In the genomic region with DNA sequence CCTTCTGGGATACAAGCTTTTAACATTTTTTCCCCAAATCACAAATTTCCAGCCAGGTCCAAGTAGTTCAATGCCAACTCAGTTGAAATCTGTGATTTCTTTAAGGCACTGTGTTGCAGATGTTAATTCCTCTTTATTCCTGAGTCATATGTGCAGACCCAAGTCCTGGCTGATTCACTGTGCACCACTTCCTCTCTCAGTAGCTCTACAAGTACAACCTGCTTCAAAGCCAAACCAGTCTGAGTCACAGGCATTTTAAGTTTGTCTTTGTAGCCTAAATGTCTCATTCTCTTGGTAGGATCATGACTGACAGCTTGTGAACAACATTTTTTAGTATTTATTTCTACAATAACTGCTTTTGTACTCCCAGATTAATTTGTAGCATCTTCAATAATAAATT, we compare ENCODE assay signal across 1 cellular context.
TF ChIP-seq lines count a peak whose summit lies in the region.

No MANE protein-coding gene starts in this region.

TF ChIP-seq in SK-N-SH, 30 proteins besides CTCF, POLR2A, EP300 and RAD21 (continued from another document):
- TF ChIP-seq TAF1 (IDR thresholded peaks at IDR 0.05; ENCODE audit: borderline replicate concordance, low read depth, low read length) (no peak), RXRA (IDR thresholded peaks at IDR 0.05; ENCODE audit: borderline replicate concordance, low read depth) (peak; percentile 48; the same call in 1 of the 2 replicates), SIN3A (IDR thresholded peaks at IDR 0.05; ENCODE audit: borderline replicate concordance, low read depth, low read length) (0 out of 2 replicates have a peak, but pooled peaks have one; percentile 40), NFIC (IDR thresholded peaks at IDR 0.05; ENCODE audit: borderline replicate concordance) (peak; percentile 93), ELF1 (IDR thresholded peaks at IDR 0.05) (peak; percentile 35; the same call in 1 of the 2 replicates), GABPA (IDR thresholded peaks at IDR 0.05; ENCODE audit: low read depth) (no peak), ZBTB33 (IDR thresholded peaks at IDR 0.05; ENCODE audit: borderline replicate concordance, low read depth) (0 out of 2 replicates have a peak, but pooled peaks have one; percentile 61), POLR2AphosphoS5 (IDR thresholded peaks at IDR 0.05; ENCODE audit: low read depth, low read length) (peak; percentile 74; the same call in 1 of the 2 replicates)
- TF ChIP-seq, protein P1, sequence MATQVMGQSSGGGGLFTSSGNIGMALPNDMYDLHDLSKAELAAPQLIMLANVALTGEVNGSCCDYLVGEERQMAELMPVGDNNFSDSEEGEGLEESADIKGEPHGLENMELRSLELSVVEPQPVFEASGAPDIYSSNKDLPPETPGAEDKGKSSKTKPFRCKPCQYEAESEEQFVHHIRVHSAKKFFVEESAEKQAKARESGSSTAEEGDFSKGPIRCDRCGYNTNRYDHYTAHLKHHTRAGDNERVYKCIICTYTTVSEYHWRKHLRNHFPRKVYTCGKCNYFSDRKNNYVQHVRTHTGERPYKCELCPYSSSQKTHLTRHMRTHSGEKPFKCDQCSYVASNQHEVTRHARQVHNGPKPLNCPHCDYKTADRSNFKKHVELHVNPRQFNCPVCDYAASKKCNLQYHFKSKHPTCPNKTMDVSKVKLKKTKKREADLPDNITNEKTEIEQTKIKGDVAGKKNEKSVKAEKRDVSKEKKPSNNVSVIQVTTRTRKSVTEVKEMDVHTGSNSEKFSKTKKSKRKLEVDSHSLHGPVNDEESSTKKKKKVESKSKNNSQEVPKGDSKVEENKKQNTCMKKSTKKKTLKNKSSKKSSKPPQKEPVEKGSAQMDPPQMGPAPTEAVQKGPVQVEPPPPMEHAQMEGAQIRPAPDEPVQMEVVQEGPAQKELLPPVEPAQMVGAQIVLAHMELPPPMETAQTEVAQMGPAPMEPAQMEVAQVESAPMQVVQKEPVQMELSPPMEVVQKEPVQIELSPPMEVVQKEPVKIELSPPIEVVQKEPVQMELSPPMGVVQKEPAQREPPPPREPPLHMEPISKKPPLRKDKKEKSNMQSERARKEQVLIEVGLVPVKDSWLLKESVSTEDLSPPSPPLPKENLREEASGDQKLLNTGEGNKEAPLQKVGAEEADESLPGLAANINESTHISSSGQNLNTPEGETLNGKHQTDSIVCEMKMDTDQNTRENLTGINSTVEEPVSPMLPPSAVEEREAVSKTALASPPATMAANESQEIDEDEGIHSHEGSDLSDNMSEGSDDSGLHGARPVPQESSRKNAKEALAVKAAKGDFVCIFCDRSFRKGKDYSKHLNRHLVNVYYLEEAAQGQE (IDR thresholded peaks at IDR 0.05; ENCODE audit: low read depth, low read length), result no peak
- TF ChIP-seq, protein P2, sequence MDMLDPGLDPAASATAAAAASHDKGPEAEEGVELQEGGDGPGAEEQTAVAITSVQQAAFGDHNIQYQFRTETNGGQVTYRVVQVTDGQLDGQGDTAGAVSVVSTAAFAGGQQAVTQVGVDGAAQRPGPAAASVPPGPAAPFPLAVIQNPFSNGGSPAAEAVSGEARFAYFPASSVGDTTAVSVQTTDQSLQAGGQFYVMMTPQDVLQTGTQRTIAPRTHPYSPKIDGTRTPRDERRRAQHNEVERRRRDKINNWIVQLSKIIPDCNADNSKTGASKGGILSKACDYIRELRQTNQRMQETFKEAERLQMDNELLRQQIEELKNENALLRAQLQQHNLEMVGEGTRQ (IDR thresholded peaks at IDR 0.05; ENCODE audit: borderline replicate concordance, low read depth, low read length), result no peak
- TF ChIP-seq, protein P3, sequence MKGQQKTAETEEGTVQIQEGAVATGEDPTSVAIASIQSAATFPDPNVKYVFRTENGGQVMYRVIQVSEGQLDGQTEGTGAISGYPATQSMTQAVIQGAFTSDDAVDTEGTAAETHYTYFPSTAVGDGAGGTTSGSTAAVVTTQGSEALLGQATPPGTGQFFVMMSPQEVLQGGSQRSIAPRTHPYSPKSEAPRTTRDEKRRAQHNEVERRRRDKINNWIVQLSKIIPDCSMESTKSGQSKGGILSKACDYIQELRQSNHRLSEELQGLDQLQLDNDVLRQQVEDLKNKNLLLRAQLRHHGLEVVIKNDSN (IDR thresholded peaks at IDR 0.05; ENCODE audit: borderline replicate concordance, low read depth), result no peak
